Comparison of ENCODE assay signal across 19 cellular contexts in the genomic region with DNA sequence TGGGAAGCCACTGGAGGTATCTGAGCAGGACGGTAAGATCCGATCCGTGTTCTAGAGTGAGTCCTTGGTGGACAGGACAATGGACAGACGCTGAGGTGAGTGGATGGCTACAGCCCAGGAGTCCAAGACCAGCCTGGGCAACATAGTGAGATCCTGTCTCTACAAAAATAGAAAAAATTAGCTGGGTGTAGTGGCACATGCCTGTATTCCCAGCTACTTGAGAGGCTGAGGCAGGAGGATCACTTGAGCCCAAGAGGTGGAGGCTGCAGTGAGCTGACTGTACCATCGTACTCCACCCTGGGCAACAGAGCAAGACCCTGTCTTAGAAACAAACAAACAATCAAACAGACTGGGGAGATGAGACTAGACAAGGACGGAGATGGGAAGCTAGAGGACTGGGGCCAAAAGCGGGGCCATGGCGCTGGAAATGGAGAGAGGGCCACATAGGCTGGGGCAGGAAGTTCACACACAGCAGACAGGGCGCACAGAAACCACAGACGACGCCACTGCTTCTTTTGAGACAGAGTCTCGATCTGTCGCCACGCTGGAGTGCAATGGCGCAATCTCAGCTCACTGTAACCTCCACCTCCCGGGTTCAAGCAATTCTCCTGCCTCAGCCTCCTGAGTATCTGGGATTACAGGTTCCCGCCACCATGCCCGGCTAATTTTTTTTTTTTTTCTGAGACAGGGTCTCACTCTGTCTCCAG. TPM values are rescaled to one million over a fixed set of nuclear protein-coding genes. Genes with fewer than 3 reads are reported as not detected.
A peak's percentile ranks its signal among the peaks of the same experiment; 100 is the strongest.
DNase-seq lines count a peak whose midpoint lies in the region; ATAC-seq and TF ChIP-seq lines count a peak whose summit lies in the region.
"Had no signal": no experiment of that assay in that cellular context is flagged by ENCODE, and none has a peak within 500 bp of the region (broad histone marks: within the 10 kb centered on the region; RNA-seq: fewer than 3 reads in every experiment).

No MANE protein-coding gene starts in this region.

- no peak overlapping the region for H3K9ac ChIP-seq in colonic mucosa (ENCODE audit: low read depth in 2 of 2, low read length in 2 of 2)
- H3K9ac ChIP-seq: GM23248 had no signal

- no peaks in the 10 kb centered on the region for H3K9me3 Mint-ChIP-seq in activated CD8-positive, alpha-beta memory T cell treated with anti-CD3 and anti-CD28 coated beads, Interleukin-2, amount 10 ng/mL, durations not matched to agents 7 days and 5 days (ENCODE audit: low read depth)
- H3K9me3 Mint-ChIP-seq in stimulated activated naive B cell treated with anti-CD40 and anti-IgM and Interleukin-4, amounts not matched to agents 10 μg/mL and 1 μg/mL and 100 μg/mL, for 72 hours, result no peaks in the 10 kb centered on the region
- H3K9me3 Mint-ChIP-seq: activated B cell treated with CpG ODN at 0.5 μM for 24 hours; activated T-cell treated with anti-CD3 and anti-CD28 coated beads, Interleukin-2, amount 50 U/mL, for 4 hours; IgD-negative memory B cell had no signal

- no peak for DNase-seq in activated CD8-positive, alpha-beta memory T cell treated with anti-CD3 and anti-CD28 coated beads, Interleukin-2, amount 10 ng/mL, durations not matched to agents 7 days and 5 days
- no peak for DNase-seq in activated CD8-positive, alpha-beta memory T cell treated with anti-CD3 and anti-CD28 coated beads, Interleukin-2, amount 50 U/mL, for 48 hours
- DNase-seq in SIG-M5 (lab: John Stamatoyannopoulos, UW) (peak; percentile 59), left ventricle myocardium inferior (peak; percentile 34), vagina (ENCODE audit: extremely low spot score in 2 of 2) (no peak), colonic mucosa (no peak)
- DNase-seq in stimulated activated naive B cell treated with anti-CD40 and anti-IgM and Interleukin-4, amounts not matched to agents 10 μg/mL and 1 μg/mL and 100 μg/mL, for 72 hours, result no peak
- DNase-seq in activated naive CD4-positive, alpha-beta T cell treated with Interleukin-2 at 50 U/mL for 16 hours, result no peak
- DNase-seq: activated B cell treated with CpG ODN at 0.5 μM for 24 hours; activated T-cell treated with anti-CD3 and anti-CD28 coated beads, Interleukin-2, amount 50 U/mL, for 4 hours; dermis blood vessel endothelial cell; esophagus squamous epithelium; GM23248; NCI-H146; stimulated activated CD8-positive, alpha-beta memory T cell treated with anti-CD3 and anti-CD28 coated beads, Interleukin-4, amount 100 ng/mL, for 48 hours; SW 1271; trophoblast cell had no signal

- CTCF ChIA-PET in activated CD8-positive, alpha-beta memory T cell treated with anti-CD3 and anti-CD28 coated beads, Interleukin-2, amount 10 ng/mL, durations not matched to agents 7 days and 5 days (lab: Charles Lee), result no interaction called here

- H3K4me1 Mint-ChIP-seq in activated CD8-positive, alpha-beta memory T cell treated with anti-CD3 and anti-CD28 coated beads, Interleukin-2, amount 10 ng/mL, durations not matched to agents 7 days and 5 days, result peaks cover 9% of the 10 kb centered on the region
- peaks cover 7 to 14% of the 10 kb centered on the region in 2 donors for H3K4me1 Mint-ChIP-seq in stimulated activated naive B cell treated with anti-CD40 and anti-IgM and Interleukin-4, amounts not matched to agents 10 μg/mL and 1 μg/mL and 100 μg/mL, for 72 hours
- H3K4me1 Mint-ChIP-seq: activated B cell treated with CpG ODN at 0.5 μM for 24 hours had no signal

- H3K27me3 ChIP-seq in left ventricle myocardium inferior (ENCODE audit: low read depth) (no peaks in the 10 kb centered on the region), vagina (no peaks in the 10 kb centered on the region), colonic mucosa (no peaks in the 10 kb centered on the region)
- H3K27me3 ChIP-seq: esophagus squamous epithelium had no signal

- ATAC-seq in activated CD8-positive, alpha-beta memory T cell treated with anti-CD3 and anti-CD28 coated beads, Interleukin-2, amount 10 ng/mL, durations not matched to agents 7 days and 5 days, result peak; percentile 40
- ATAC-seq in stimulated activated naive B cell treated with anti-CD40 and anti-IgM and Interleukin-4, amounts not matched to agents 10 μg/mL and 1 μg/mL and 100 μg/mL, for 72 hours (replicated peaks), result no peak
- ATAC-seq: activated T-cell treated with anti-CD3 and anti-CD28 coated beads, Interleukin-2, amount 50 U/mL, for 4 hours had no signal

- no peak overlapping the region for H3K4me3 Mint-ChIP-seq in activated CD8-positive, alpha-beta memory T cell treated with anti-CD3 and anti-CD28 coated beads, Interleukin-2, amount 10 ng/mL, durations not matched to agents 7 days and 5 days
- no peak overlapping the region for H3K4me3 Mint-ChIP-seq in stimulated activated naive B cell treated with anti-CD40 and anti-IgM and Interleukin-4, amounts not matched to agents 10 μg/mL and 1 μg/mL and 100 μg/mL, for 72 hours
- H3K4me3 Mint-ChIP-seq: activated B cell treated with CpG ODN at 0.5 μM for 24 hours; activated T-cell treated with anti-CD3 and anti-CD28 coated beads, Interleukin-2, amount 50 U/mL, for 4 hours; IgD-negative memory B cell had no signal

- H3K36me3 ChIP-seq in left ventricle myocardium inferior, result peaks cover 47% of the 10 kb centered on the region
- H3K36me3 ChIP-seq in vagina, result peaks cover 0 to 54% of the 10 kb centered on the region in 2 donors
- no peaks in the 10 kb centered on the region for H3K36me3 ChIP-seq in colonic mucosa

- H3K9me3 ChIP-seq in left ventricle myocardium inferior (replicated peaks), result no peaks in the 10 kb centered on the region
- H3K9me3 ChIP-seq in vagina, result no peaks in the 10 kb centered on the region
- H3K9me3 ChIP-seq in colonic mucosa, result no peaks in the 10 kb centered on the region
- H3K9me3 ChIP-seq: A549, esophagus squamous epithelium had no signal

- peaks cover 24% of the 10 kb centered on the region for H3K36me3 Mint-ChIP-seq in activated CD8-positive, alpha-beta memory T cell treated with anti-CD3 and anti-CD28 coated beads, Interleukin-2, amount 10 ng/mL, durations not matched to agents 7 days and 5 days
- peaks cover 35 to 57% of the 10 kb centered on the region in 2 donors for H3K36me3 Mint-ChIP-seq in stimulated activated naive B cell treated with anti-CD40 and anti-IgM and Interleukin-4, amounts not matched to agents 10 μg/mL and 1 μg/mL and 100 μg/mL, for 72 hours

- H3K4me3 ChIP-seq in left ventricle myocardium inferior (no peak overlapping the region), vagina (no peak overlapping the region), colonic mucosa (no peak overlapping the region)
- H3K4me3 ChIP-seq: A549, esophagus squamous epithelium, GM23248 had no signal

- TF ChIP-seq CTCF in left ventricle myocardium inferior (IDR thresholded peaks at IDR 0.05; ENCODE audit: borderline replicate concordance), result no peak
- no peak for TF ChIP-seq CTCF in vagina (IDR thresholded peaks at IDR 0.05)
- no peak for TF ChIP-seq CTCF in colonic mucosa (IDR thresholded peaks at IDR 0.05)

- H3K27ac ChIP-seq in left ventricle myocardium inferior (replicated peaks) (peak overlapping the region; percentile 42), vagina (no peak overlapping the region), colonic mucosa (no peak overlapping the region)
- H3K27ac ChIP-seq: GM23248 had no signal

- H3K4me1 ChIP-seq in left ventricle myocardium inferior, result no peaks in the 10 kb centered on the region
- H3K4me1 ChIP-seq in vagina, result peaks cover 4% of the 10 kb centered on the region
- H3K4me1 ChIP-seq in colonic mucosa, result no peaks in the 10 kb centered on the region

- H3K27ac Mint-ChIP-seq in activated CD8-positive, alpha-beta memory T cell treated with anti-CD3 and anti-CD28 coated beads, Interleukin-2, amount 10 ng/mL, durations not matched to agents 7 days and 5 days, result no peak overlapping the region
- peak overlapping the region; percentile 54 for H3K27ac Mint-ChIP-seq in stimulated activated naive B cell treated with anti-CD40 and anti-IgM and Interleukin-4, amounts not matched to agents 10 μg/mL and 1 μg/mL and 100 μg/mL, for 72 hours
- H3K27ac Mint-ChIP-seq: activated B cell treated with CpG ODN at 0.5 μM for 24 hours had no signal

- no peaks in the 10 kb centered on the region for H3K27me3 Mint-ChIP-seq in activated CD8-positive, alpha-beta memory T cell treated with anti-CD3 and anti-CD28 coated beads, Interleukin-2, amount 10 ng/mL, durations not matched to agents 7 days and 5 days
- H3K27me3 Mint-ChIP-seq in stimulated activated naive B cell treated with anti-CD40 and anti-IgM and Interleukin-4, amounts not matched to agents 10 μg/mL and 1 μg/mL and 100 μg/mL, for 72 hours, result no peaks in the 10 kb centered on the region
- H3K27me3 Mint-ChIP-seq: activated B cell treated with CpG ODN at 0.5 μM for 24 hours, IgD-negative memory B cell had no signal

- intact Hi-C loops in left ventricle myocardium inferior (cut with micrococcal nuclease), result no loop called here
- intact Hi-C loops in vagina (cut with DNase I), result no loop called here
- intact Hi-C loops in colonic mucosa (cut with DNase I), result no loop called here

- no peak for TF ChIP-seq POLR2A in vagina (IDR thresholded peaks at IDR 0.05)

RNA-seq across cellular contexts. Expression of a gene that starts 24.7 kb away (rescaled TPM):
- 10 to 100 TPM; 21.6 to 22.2 TPM for total RNA-seq in activated CD8-positive, alpha-beta memory T cell treated with anti-CD3 and anti-CD28 coated beads, Interleukin-2, amount 10 ng/mL, durations not matched to agents 7 days and 5 days
- total RNA-seq in left ventricle myocardium inferior, result 6.0 TPM
- 22.1 TPM for total RNA-seq in vagina
- total RNA-seq in colonic mucosa, result 10 to 100 TPM; 15.6 to 26.5 TPM

RNA-seq across cellular contexts. Expression of a gene that starts 48.8 kb away (rescaled TPM):
- 100 to 1,000 TPM; 157 to 174 TPM for total RNA-seq in activated CD8-positive, alpha-beta memory T cell treated with anti-CD3 and anti-CD28 coated beads, Interleukin-2, amount 10 ng/mL, durations not matched to agents 7 days and 5 days
- total RNA-seq in left ventricle myocardium inferior (135 TPM), vagina (190 TPM), colonic mucosa (100 to 1,000 TPM; 384 to 417 TPM)

Comparison
In these comparisons a context has a peak if more than half of its experiments do, and no peak if none do; other contexts are left out.
1. DNase-seq: peak in SIG-M5 (single experiment) and left ventricle myocardium inferior (single experiment); none in activated CD8-positive, alpha-beta memory T cell treated with anti-CD3 and anti-CD28 coated beads, Interleukin-2, amount 10 ng/mL, durations not matched to agents 7 days and 5 days (single experiment), activated CD8-positive, alpha-beta memory T cell treated with anti-CD3 and anti-CD28 coated beads, Interleukin-2, amount 50 U/mL, for 48 hours (single experiment), stimulated activated naive B cell treated with anti-CD40 and anti-IgM and Interleukin-4, amounts not matched to agents 10 μg/mL and 1 μg/mL and 100 μg/mL, for 72 hours (single experiment), vagina (0 of 2), colonic mucosa (single experiment) and activated naive CD4-positive, alpha-beta T cell treated with Interleukin-2 at 50 U/mL for 16 hours (single experiment).